Comparison of ENCODE assay signal across 10 cellular contexts in the genomic region with DNA sequence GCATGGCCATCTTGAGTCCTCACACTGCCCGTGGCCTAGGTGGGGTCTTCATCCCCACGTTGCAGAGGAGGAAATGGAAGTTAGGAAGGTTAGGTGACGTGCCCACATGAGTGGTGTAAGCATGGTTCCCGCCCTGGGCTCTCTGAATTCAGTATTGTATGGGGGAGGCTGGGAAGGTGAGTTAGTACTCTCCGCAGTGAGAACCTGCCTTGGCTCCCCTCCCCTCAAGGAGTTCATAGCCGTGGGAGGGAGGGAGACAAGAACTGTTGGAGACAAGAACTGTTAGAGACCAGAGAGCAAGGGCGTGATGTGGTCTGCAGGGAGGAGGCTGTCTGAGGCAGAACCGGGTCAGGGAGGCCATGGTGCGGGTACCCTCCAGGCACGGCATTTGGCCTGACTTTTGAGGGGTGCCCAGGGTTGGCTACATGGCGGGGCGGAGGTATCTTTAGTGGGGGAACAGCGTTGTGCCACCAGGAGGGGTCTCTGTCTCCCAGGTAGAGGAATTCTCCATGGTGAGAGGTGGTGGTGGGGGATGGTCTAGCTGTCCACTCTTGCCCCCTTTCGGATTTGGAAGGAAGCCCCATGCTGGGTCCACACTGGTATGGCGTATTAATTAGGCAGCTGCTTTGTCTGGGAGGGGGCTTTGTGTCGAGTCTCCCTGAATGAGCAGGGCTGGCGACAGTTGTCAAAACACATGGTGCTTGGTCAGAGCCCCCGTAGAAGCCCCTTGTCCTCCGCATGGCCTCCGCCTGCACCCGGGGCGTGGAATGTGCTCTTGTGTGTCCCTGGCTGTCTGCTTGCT. TPM values are rescaled to one million over a fixed set of nuclear protein-coding genes. Genes with fewer than 3 reads are reported as not detected.
DNase-seq lines count a peak whose midpoint lies in the region; ATAC-seq and TF ChIP-seq lines count a peak whose summit lies in the region.
"Had no signal": no experiment of that assay in that cellular context is flagged by ENCODE, and none has a peak within 500 bp of the region (broad histone marks: within the 10 kb centered on the region; RNA-seq: fewer than 3 reads in every experiment).

No MANE protein-coding gene starts in this region.

- H3K4me1 Mint-ChIP-seq in nephron progenitor cell, result peaks cover 82% of the 10 kb centered on the region

- H3K27ac ChIP-seq in heart left ventricle, result peak overlapping the region; percentile 23 to 96 (median 84)
- peak overlapping the region; percentile 36 for H3K27ac ChIP-seq in ectodermal cell (ENCODE audit: insufficient read depth, low read depth, low read length, poor library complexity, severe bottlenecking)
- peak overlapping the region; percentile 52 for H3K27ac ChIP-seq in vagina
- H3K27ac ChIP-seq: KMS-11 had no signal

- H3K4me3 ChIP-seq in heart left ventricle (no peak overlapping the region), ectodermal cell (ENCODE audit: insufficient read depth, low read depth, low read length) (no peak overlapping the region), vagina (no peak overlapping the region)

- H3K9me3 ChIP-seq in heart left ventricle, result no peaks in the 10 kb centered on the region
- no peaks in the 10 kb centered on the region for H3K9me3 ChIP-seq in ectodermal cell (ENCODE audit: control insufficient read depth, low read length)
- no peaks in the 10 kb centered on the region for H3K9me3 ChIP-seq in vagina

- peaks cover 5% of the 10 kb centered on the region for H3K36me3 Mint-ChIP-seq in nephron progenitor cell (ENCODE audit: low read depth)

- H3K9me3 Mint-ChIP-seq in nephron progenitor cell, result no peaks in the 10 kb centered on the region

- H3K27me3 ChIP-seq in heart left ventricle (no peaks in the 10 kb centered on the region), ectodermal cell (ENCODE audit: control insufficient read depth, insufficient read depth, low read length, poor library complexity, severe bottlenecking) (no peaks in the 10 kb centered on the region), vagina (no peaks in the 10 kb centered on the region)

- peaks cover 14 to 100% (median 86%) of the 10 kb centered on the region in 12 donors for H3K4me1 ChIP-seq in heart left ventricle
- H3K4me1 ChIP-seq in ectodermal cell (ENCODE audit: control insufficient read depth, insufficient read depth, low read length), result peaks cover 21% of the 10 kb centered on the region
- peaks cover 86% of the 10 kb centered on the region for H3K4me1 ChIP-seq in vagina

- peak overlapping the region; percentile 94 for H3K27ac Mint-ChIP-seq in nephron progenitor cell

- H3K4me3 Mint-ChIP-seq in nephron progenitor cell, result peak overlapping the region; percentile 20

- H3K27me3 Mint-ChIP-seq in nephron progenitor cell (ENCODE audit: low read depth, poor library complexity), result no peaks in the 10 kb centered on the region

- intact Hi-C loops in heart left ventricle (cut with DNase I), result no loop called here
- intact Hi-C loops in left ventricle myocardium superior (cut with micrococcal nuclease), result no loop called here
- intact Hi-C loops in vagina (cut with DNase I), result no loop called here

- DNase-seq in heart left ventricle (no peak), left ventricle myocardium superior (no peak), nephron progenitor cell (no peak), vagina (ENCODE audit: extremely low spot score in 2 of 2) (no peak), HT-29 (ENCODE audit: low spot score) (no peak), NCI-H82 (lab: John Stamatoyannopoulos, UW) (no peak)
- DNase-seq in effector CD8-positive, alpha-beta T cell (lab: John Stamatoyannopoulos, UW), result no peak
- DNase-seq: NCI-H510A treated with DMSO at 0.1 percent for 48 hours had no signal

- TF ChIP-seq CTCF in heart left ventricle (IDR thresholded peaks at IDR 0.05) (peak in 1 of 12 donors; percentile 5), nephron progenitor cell (IDR thresholded peaks at IDR 0.05) (no peak), vagina (IDR thresholded peaks at IDR 0.05) (no peak)

- WGBS in heart left ventricle, 4 donors, result 60 to 80% (median 68%) methylated on average over 16 to 22 of the region's 22 CpGs
- WGBS in ectodermal cell, 2 experiments, result 79 to 80% methylated on average over 22 of the region's 22 CpGs

- H3K36me3 ChIP-seq in heart left ventricle (peaks cover 3 to 63% (median 45%) of the 10 kb centered on the region in 9 donors), ectodermal cell (ENCODE audit: control insufficient read depth, insufficient read depth, low read length) (peaks cover 25% of the 10 kb centered on the region), vagina (peaks cover 0 to 17% of the 10 kb centered on the region in 2 donors)

- no peak for TF ChIP-seq POLR2A in heart left ventricle (IDR thresholded peaks at IDR 0.05)
- no peak for TF ChIP-seq POLR2A in vagina (IDR thresholded peaks at IDR 0.05)

- ATAC-seq in heart left ventricle, result no peak
- no peak for ATAC-seq in left ventricle myocardium superior

RNA-seq across cellular contexts. Expression of a gene that starts 45.8 kb away (rescaled TPM):
- total RNA-seq in heart left ventricle (1 to 10 TPM in 2 of 9 donors, under 1 TPM in 7; 0.36 to 1.8 (median 0.72) TPM), left ventricle myocardium superior (not detected), vagina (9.6 TPM)
- polyA plus RNA-seq in heart left ventricle, result 1 to 10 TPM in 1 of 2 donors, under 1 TPM in 1; 0.91 to 1.4 TPM
- 5.0 TPM for polyA plus RNA-seq in ectodermal cell (2013, experiment 1 of 4)
- 7.7 TPM for polyA plus RNA-seq in ectodermal cell (2013, experiment 2 of 4)
- polyA plus RNA-seq in ectodermal cell (2013, experiment 3 of 4), result 7.0 TPM
- polyA plus RNA-seq in ectodermal cell (2013, experiment 4 of 4), result 6.4 TPM
- total RNA-seq in HT-29 (2014; rRNA removed; shearing (Covaris generic)), result 50.6 and 53.9 TPM in 2 replicates

RNA-seq across cellular contexts. Expression of a gene that starts 51.0 kb away (rescaled TPM):
- 100 to 1,000 TPM; 124 to 307 (median 154) TPM for total RNA-seq in heart left ventricle
- 100 to 1,000 TPM; 100 to 107 TPM for polyA plus RNA-seq in heart left ventricle
- 131 TPM for total RNA-seq in left ventricle myocardium superior
- polyA plus RNA-seq in ectodermal cell (2013, experiment 1 of 4), result 346 TPM
- 360 TPM for polyA plus RNA-seq in ectodermal cell (2013, experiment 2 of 4)
- 244 TPM for polyA plus RNA-seq in ectodermal cell (2013, experiment 3 of 4)
- 264 TPM for polyA plus RNA-seq in ectodermal cell (2013, experiment 4 of 4)
- 513 TPM for total RNA-seq in vagina
- total RNA-seq in HT-29 (2014; rRNA removed; shearing (Covaris generic)), result 1,009 and 1,083 TPM in 2 replicates
